Comparison of ENCODE assay signal across 1 cellular context in genomic region chr9:33120620-33121019, GRCh38.
TF ChIP-seq lines count a peak whose summit lies in the region.

No MANE protein-coding gene starts in this region.

TF ChIP-seq in GM23338, 12 proteins besides CTCF, POLR2A, EP300 and RAD21 (continued from another document):
- TF ChIP-seq ZNF462 (CRISPR knock-in tag; IDR thresholded peaks at IDR 0.05) (no peak), NANOG (IDR thresholded peaks at IDR 0.05; ENCODE audit: borderline replicate concordance) (no peak), CREB1 (CRISPR knock-in tag; IDR thresholded peaks at IDR 0.05; ENCODE audit: low read depth) (no peak)
